Comparison of ENCODE assay signal across 29 cellular contexts in the genomic region with DNA sequence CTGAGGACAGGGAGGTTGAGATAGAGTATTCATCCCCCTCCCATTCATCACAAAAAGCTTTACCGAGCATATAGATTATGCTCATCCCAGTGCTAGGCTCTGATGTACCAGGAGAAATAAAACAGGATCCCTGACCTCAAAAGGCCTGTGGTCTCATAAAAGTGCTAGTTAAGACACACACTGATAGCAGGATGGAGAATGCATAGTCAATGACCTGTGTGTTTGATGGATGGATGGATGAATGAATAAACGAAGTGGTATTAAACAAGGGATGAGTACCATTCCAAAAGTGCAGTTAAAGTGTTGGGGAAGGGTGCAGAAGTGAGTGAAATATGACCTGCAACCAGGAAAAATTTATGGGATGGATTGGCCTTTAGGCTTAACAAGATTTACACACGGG.
"Had no signal": no experiment of that assay in that cellular context is flagged by ENCODE, and none has a peak within 500 bp of the region (broad histone marks: within the 10 kb centered on the region; RNA-seq: fewer than 3 reads in every experiment).

No MANE protein-coding gene starts in this region.

- H3K4me1 ChIP-seq: neural progenitor cell, parathyroid adenoma, psoas muscle, right lobe of liver, sigmoid colon, spleen, suprapubic skin, testis, tibial artery, transverse colon, uterus had no signal

- ATAC-seq: naive thymus-derived CD8-positive, alpha-beta T cell; natural killer cell treated with Interleukin-12 subunit alpha and Interleukin-12 subunit beta and Interleukin-15 and Interleukin-18, amount 100 ng/mL, for 72 hours; psoas muscle; right cardiac atrium; right lobe of liver; stimulated activated memory B cell treated with anti-CD40 and anti-IgM and Interleukin-4, amounts not matched to agents 10 μg/mL and 1 μg/mL and 100 μg/mL, for 72 hours; stimulated activated naive CD8-positive, alpha-beta T cell treated with anti-CD3 and anti-CD28 coated beads, Interleukin-15, amount 100 ng/mL, for 72 hours; stimulated activated naive CD8-positive, alpha-beta T cell treated with anti-CD3 and anti-CD28 coated beads, Interleukin-15, Interleukin-2, amounts not matched to agents 100 U/mL and 50 U/mL, for 24 hours had no signal

- H3K4me3 ChIP-seq: neural progenitor cell, ovary, psoas muscle, right lobe of liver, sigmoid colon, spleen, suprapubic skin, testis, tibial artery, transverse colon, upper lobe of right lung, uterus had no signal

- DNase-seq: naive thymus-derived CD8-positive, alpha-beta T cell; occipital lobe; ovary; posterior cingulate gyrus; psoas muscle; right cardiac atrium; right lobe of liver; sigmoid colon; small intestine; spleen; stimulated activated CD4-positive, alpha-beta T cell treated with anti-CD3 and anti-CD28 coated beads, Interleukin-12 subunit alpha, Interleukin-12 subunit beta, amount 100 ng/mL, for 4 hours; stimulated activated CD4-positive, alpha-beta T cell treated with anti-CD3 and anti-CD28 coated beads, Interleukin-1b, Interleukin-23, amount 100 ng/mL, for 48 hours; stimulated activated CD4-positive, alpha-beta T cell treated with anti-CD3 and anti-CD28 coated beads, Interleukin-4, amount 100 ng/mL, for 1 hour; stimulated activated CD4-positive, alpha-beta T cell treated with anti-CD3 and anti-CD28 coated beads, Interleukin-4, amount 100 ng/mL, for 4 hours; stimulated activated CD8-positive, alpha-beta memory T cell treated with anti-CD3 and anti-CD28 coated beads, Interleukin-4, amount 100 ng/mL, for 48 hours; stimulated activated naive CD4-positive, alpha-beta T cell; stimulated activated naive CD8-positive, alpha-beta T cell treated with anti-CD3 and anti-CD28 coated beads, Interleukin-15, amount 100 ng/mL, for 72 hours; stimulated activated naive CD8-positive, alpha-beta T cell treated with anti-CD3 and anti-CD28 coated beads, Interleukin-15, Interleukin-2, amounts not matched to agents 100 U/mL and 50 U/mL, for 24 hours; substantia nigra; testis; tibial artery; transverse colon; upper lobe of right lung; uterus had no signal

- H3K9ac ChIP-seq: neural progenitor cell, parathyroid adenoma had no signal

- H3K36me3 ChIP-seq: neural progenitor cell, ovary, right lobe of liver, sigmoid colon, spleen, suprapubic skin, tibial artery, transverse colon, upper lobe of right lung, uterus had no signal

- FAIRE-seq: small intestine had no signal

- H3K4me2 ChIP-seq: neural progenitor cell had no signal

- H2AFZ ChIP-seq: neural progenitor cell, parathyroid adenoma had no signal

- H3K79me2 ChIP-seq: parathyroid adenoma had no signal

- H3K9me3 ChIP-seq: ovary, psoas muscle, right lobe of liver, sigmoid colon, spleen, suprapubic skin, testis, tibial artery, transverse colon, upper lobe of right lung, uterus had no signal

- H3K27ac ChIP-seq: neural progenitor cell, ovary, parathyroid adenoma, psoas muscle, right lobe of liver, sigmoid colon, spleen, suprapubic skin, testis, tibial artery, transverse colon, upper lobe of right lung, uterus had no signal

- H3K27me3 ChIP-seq: neural progenitor cell, ovary, right lobe of liver, suprapubic skin, testis, transverse colon, upper lobe of right lung, uterus had no signal
